ENCODE assay signal across 1 cellular context in genomic region chr12:105928436-105928835, GRCh38.
TF ChIP-seq lines count a peak whose summit lies in the region.

No MANE protein-coding gene starts in this region.

TF ChIP-seq in Ishikawa, 13 proteins besides CTCF, POLR2A, EP300 and RAD21 (continued from another document):
- TF ChIP-seq MAX (IDR thresholded peaks at IDR 0.05) (peak; percentile 77), ZBTB7A (IDR thresholded peaks at IDR 0.05; ENCODE audit: low read depth) (no peak), TCF12 (IDR thresholded peaks at IDR 0.05; ENCODE audit: low read depth) (no peak), YY1 (IDR thresholded peaks at IDR 0.05; ENCODE audit: low read depth) (no peak), CEBPB (IDR thresholded peaks at IDR 0.05) (no peak)
TF ChIP-seq in Ishikawa: peak in this region for 2.
